ENCODE assay signal across 15 cellular contexts in the genomic region with DNA sequence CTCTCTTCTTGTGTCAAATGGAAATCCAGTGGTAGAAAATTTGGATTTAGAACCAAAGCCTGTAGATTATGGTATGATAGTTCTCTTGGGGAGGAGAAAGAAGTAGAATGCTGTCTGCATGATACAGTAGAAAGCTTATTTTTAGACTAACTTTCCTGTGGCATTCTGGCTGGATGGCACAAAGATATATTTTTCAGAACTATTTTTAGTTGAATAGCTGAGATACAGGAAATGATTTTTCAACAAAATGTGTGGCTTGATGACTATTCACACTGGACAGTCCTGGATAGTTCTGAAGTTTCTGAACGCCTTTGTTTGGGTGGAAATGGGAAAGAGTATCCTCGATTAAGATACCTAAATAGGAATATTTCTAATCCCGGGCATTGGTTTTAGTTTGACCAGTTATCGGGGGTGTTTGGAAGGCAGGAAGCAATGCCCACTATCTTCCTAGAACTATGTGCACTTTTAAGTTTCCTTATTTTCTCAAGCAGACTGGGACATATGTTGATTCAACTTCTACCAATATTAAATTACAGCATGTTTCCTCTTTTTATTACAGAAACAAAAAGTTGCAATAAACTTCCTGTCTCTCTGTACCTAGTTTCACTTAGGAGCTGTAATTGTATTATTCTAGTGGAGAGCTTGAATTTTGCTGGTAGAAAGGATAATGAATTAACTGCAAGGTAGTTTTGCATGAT. TPM values are rescaled to one million over a fixed set of nuclear protein-coding genes. Genes with fewer than 3 reads are reported as not detected.
DNase-seq lines count a peak whose midpoint lies in the region; ATAC-seq and TF ChIP-seq lines count a peak whose summit lies in the region.
"Had no signal": no experiment of that assay in that cellular context is flagged by ENCODE, and none has a peak within 500 bp of the region (broad histone marks: within the 10 kb centered on the region; RNA-seq: fewer than 3 reads in every experiment).

No MANE protein-coding gene starts in this region.

- H3K4me3 ChIP-seq in breast epithelium: no peak overlapping the region

- peak; percentile 69 for DNase-seq in EH (ENCODE audit: low read depth)
- peak; percentile 73 for DNase-seq in NOMO-1 treated with DMSO at 0.1 percent for 48 hours (lab: John Stamatoyannopoulos, UW; ENCODE audit: unreplicated experiment)
- peak; percentile 46 to 57 for DNase-seq in lung microvascular endothelial cell (ENCODE audit: low read depth in 2 of 2)
- no peak for DNase-seq in activated T-cell treated with anti-CD3 and anti-CD28 coated beads, Interleukin-2, amount 50 U/mL, for 1 hour
- no peak for DNase-seq in breast epithelium (ENCODE audit: low spot score in 2 of 2)
- DNase-seq in NCI-H187 treated with DMSO at 0.1 percent for 48 hours (lab: John Stamatoyannopoulos, UW): no peak
- DNase-seq: activated CD4-positive, alpha-beta T cell treated with anti-CD3 and anti-CD28 coated beads for 1 hour; activated T-cell treated with anti-CD3 and anti-CD28 coated beads, Interleukin-2, amount 50 U/mL, for 24 hours; amniotic stem cell; KG1; NCI-H1930; NCI-H748 treated with DMSO at 0.1 percent for 48 hours; stimulated activated naive CD8-positive, alpha-beta T cell treated with anti-CD3 and anti-CD28 coated beads, Interleukin-15, Interleukin-2, amounts not matched to agents 100 U/mL and 50 U/mL, for 24 hours had no signal

- TF ChIP-seq CTCF in breast epithelium (IDR thresholded peaks at IDR 0.05): no peak

- no peaks in the 10 kb centered on the region for H3K36me3 ChIP-seq in breast epithelium

- H3K9me3 ChIP-seq in breast epithelium: no peaks in the 10 kb centered on the region

- H3K27me3 ChIP-seq in breast epithelium: no peaks in the 10 kb centered on the region

- no peak for TF ChIP-seq POLR2A in breast epithelium (IDR thresholded peaks at IDR 0.05)

- H3K27ac ChIP-seq in breast epithelium: no peak overlapping the region

- intact Hi-C loops in breast epithelium (cut with DNase I; ENCODE audit: low total_unique reads): no loop called here

- ATAC-seq in GM21526 (IDR thresholded peaks at IDR 0.05; ENCODE audit: low FRiP score, unreplicated experiment) (peak; percentile 41), GM19351 (IDR thresholded peaks at IDR 0.05; ENCODE audit: unreplicated experiment) (no peak)
- ATAC-seq: stimulated activated naive CD8-positive, alpha-beta T cell treated with anti-CD3 and anti-CD28 coated beads, Interleukin-15, Interleukin-2, amounts not matched to agents 100 U/mL and 50 U/mL, for 24 hours had no signal

- H3K4me1 ChIP-seq in breast epithelium: no peaks in the 10 kb centered on the region

RNA-seq across cellular contexts. Expression of gene GDF7, which starts 32.1 kb away (rescaled TPM):
- total RNA-seq in lung microvascular endothelial cell (2.8 and 19.6 TPM in 2 replicates), breast epithelium (under 1 TPM; under 0.01 to 0.15 (median under 0.01) TPM)

RNA-seq across cellular contexts. Expression of gene HS1BP3, which starts 48.2 kb away (rescaled TPM):
- total RNA-seq in lung microvascular endothelial cell (17.9 and 21.8 TPM in 2 replicates), breast epithelium (10 to 100 TPM; 19.0 to 31.8 (median 25.9) TPM)

Comparison
In these comparisons a context has a peak if more than half of its experiments do, and no peak if none do; other contexts are left out.
1. DNase-seq: peak in EH (single experiment), NOMO-1 treated with DMSO at 0.1 percent for 48 hours (single experiment) and lung microvascular endothelial cell (2 of 2); none in activated T-cell treated with anti-CD3 and anti-CD28 coated beads, Interleukin-2, amount 50 U/mL, for 1 hour (single experiment), breast epithelium (0 of 2) and NCI-H187 treated with DMSO at 0.1 percent for 48 hours (single experiment).